In the genomic region with DNA sequence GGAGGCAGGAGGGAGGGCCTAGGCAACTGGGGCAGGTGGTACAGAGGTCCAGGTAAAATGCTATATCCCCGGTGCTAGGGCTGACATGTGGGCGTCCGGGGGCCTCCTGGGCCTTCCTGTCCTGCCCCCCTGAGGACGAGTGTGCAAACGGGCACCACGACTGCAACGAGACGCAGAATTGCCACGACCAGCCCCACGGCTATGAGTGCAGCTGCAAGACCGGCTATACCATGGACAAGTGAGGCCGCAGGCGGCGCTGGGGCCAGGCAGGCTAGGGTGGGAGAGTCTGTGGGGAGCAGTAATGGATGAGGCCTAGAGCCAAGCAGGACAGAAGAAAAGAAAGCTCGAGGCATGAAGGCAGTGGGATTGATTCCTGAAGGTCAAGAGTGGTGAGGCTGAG, we compare ENCODE assay signal across 23 cellular contexts. TPM values are rescaled to one million over a fixed set of nuclear protein-coding genes. Genes with fewer than 3 reads are reported as not detected.
A peak's percentile ranks its signal among the peaks of the same experiment; 100 is the strongest.
DNase-seq lines count a peak whose midpoint lies in the region; ATAC-seq and TF ChIP-seq lines count a peak whose summit lies in the region.
"Had no signal": no experiment of that assay in that cellular context is flagged by ENCODE, and none has a peak within 500 bp of the region (broad histone marks: within the 10 kb centered on the region; RNA-seq: fewer than 3 reads in every experiment).

No MANE protein-coding gene starts in this region.

- H2BK120ac ChIP-seq in neuronal stem cell (ENCODE audit: low read depth, low read length), result no peak overlapping the region

- no peak overlapping the region; the same call in 1 of the 2 replicates for H3K4me2 ChIP-seq in GM23338
- H3K4me2 ChIP-seq in neuronal stem cell (ENCODE audit: insufficient read depth, low read length, poor library complexity, severe bottlenecking), result no peak overlapping the region
- H3K4me2 ChIP-seq: A549 had no signal

- no peak overlapping the region for H4K8ac ChIP-seq in neuronal stem cell (ENCODE audit: low read depth, low read length)

- H2BK5ac ChIP-seq in neuronal stem cell (ENCODE audit: low read length), result no peak overlapping the region

- H3K18ac ChIP-seq in neuronal stem cell (ENCODE audit: low read length), result no peak overlapping the region

- no peak overlapping the region for H2AFZ ChIP-seq in GM23338
- H2AFZ ChIP-seq in neuronal stem cell (ENCODE audit: low read length), result no peak overlapping the region

- no peak overlapping the region for H2BK12ac ChIP-seq in neuronal stem cell (ENCODE audit: low read length)

- H3K4me1 Mint-ChIP-seq in GM23338, result peaks cover 52% of the 10 kb centered on the region
- H3K4me1 Mint-ChIP-seq in WTC11, result peaks cover 58% of the 10 kb centered on the region
- peaks cover 14% of the 10 kb centered on the region for H3K4me1 Mint-ChIP-seq in endothelial cell (ENCODE audit: unreplicated experiment)
- H3K4me1 Mint-ChIP-seq: CD8-positive, alpha-beta memory T cell had no signal

- H3K27ac Mint-ChIP-seq in GM23338 (peak overlapping the region; percentile 22; the same call in 1 of the 2 replicates), WTC11 (peak overlapping the region; percentile 73; the same call in 1 of the 2 replicates), endothelial cell (ENCODE audit: unreplicated experiment) (no peak overlapping the region)
- H3K27ac Mint-ChIP-seq: CD4-positive, alpha-beta T cell; CD8-positive, alpha-beta memory T cell had no signal

- no CpG with 5 or more reads among the region's 15 CpGs for WGBS in neuronal stem cell (ENCODE audit: extremely low coverage in 2 of 2, insufficient read length in 2 of 2, insufficient replicate concordance in 1 of 2), 2 donors

- H3K4me3 ChIP-seq in GM23338 (no peak overlapping the region), neuronal stem cell (ENCODE audit: low read length in 2 of 2) (no peak overlapping the region)
- H3K4me3 ChIP-seq: A549; BLaER1 treated with 17β-estradiol and CSF1 and Interleukin-3, amounts not matched to agents 10 nM and 100 nM; GM12878 had no signal

- peak overlapping the region; percentile 65 for H3K23ac ChIP-seq in neuronal stem cell (ENCODE audit: low read depth, low read length, poor library complexity)

- no peak overlapping the region for H2BK15ac ChIP-seq in neuronal stem cell (ENCODE audit: low read length)

- DNase-seq in GM23338 (ENCODE audit: low spot score) (no peak), WTC11 (ENCODE audit: low spot score) (no peak), endothelial cell (ENCODE audit: low spot score) (no peak), neuronal stem cell (ENCODE audit: low spot score) (no peak), NCI-H2029 treated with DMSO at 0.1 percent for 48 hours (lab: John Stamatoyannopoulos, UW) (no peak)
- DNase-seq: 8988T; ACHN; AML-193; BE2C; CD4-positive, alpha-beta T cell; CD8-positive, alpha-beta memory T cell; DMS 273 treated with DMSO at 0.1 percent for 48 hours; DMS79; EL; GDM1; H9 had no signal

- no peaks in the 10 kb centered on the region for H3K9me2 ChIP-seq in GM23338 (ENCODE audit: insufficient read depth)

- peaks cover 2% of the 10 kb centered on the region for H3K79me1 ChIP-seq in neuronal stem cell (ENCODE audit: low read depth, low read length)

- H3K14ac ChIP-seq in neuronal stem cell (ENCODE audit: low read length), result no peak overlapping the region

- no peak for ATAC-seq in GM23338
- no peak for ATAC-seq in WTC11
- no peak for ATAC-seq in GM18502 (IDR thresholded peaks at IDR 0.05; ENCODE audit: poor library complexity, unreplicated experiment)
- ATAC-seq in HG02840 (IDR thresholded peaks at IDR 0.05; ENCODE audit: low FRiP score, unreplicated experiment), result no peak
- ATAC-seq: A549, GM12878, HCT116 had no signal

- H3K36me3 Mint-ChIP-seq in GM23338 (ENCODE audit: low read depth) (peaks cover 46% of the 10 kb centered on the region), WTC11 (peaks cover 28% of the 10 kb centered on the region), endothelial cell (ENCODE audit: low read depth, unreplicated experiment) (peaks cover 42% of the 10 kb centered on the region)

- no peak overlapping the region for H4K91ac ChIP-seq in neuronal stem cell (ENCODE audit: low read depth, low read length, poor library complexity)

- peaks cover 17% of the 10 kb centered on the region for H3K9me3 Mint-ChIP-seq in GM23338
- peaks cover 12% of the 10 kb centered on the region for H3K9me3 Mint-ChIP-seq in WTC11
- no peaks in the 10 kb centered on the region for H3K9me3 Mint-ChIP-seq in endothelial cell (ENCODE audit: unreplicated experiment)
- H3K9me3 Mint-ChIP-seq: CD4-positive, alpha-beta T cell; CD8-positive, alpha-beta memory T cell had no signal

- no peaks in the 10 kb centered on the region for H3K27me3 ChIP-seq in GM23338 (ENCODE audit: insufficient read depth)
- H3K27me3 ChIP-seq in neuronal stem cell (ENCODE audit: control insufficient read depth in 3 of 3, insufficient read depth in 3 of 3, low read depth in 1 of 3, low read length in 3 of 3), result no peaks in the 10 kb centered on the region
- H3K27me3 ChIP-seq: BE2C; BLaER1 treated with 17β-estradiol and CSF1 and Interleukin-3, amounts not matched to agents 10 nM and 100 nM had no signal

- H3K4me3 Mint-ChIP-seq in GM23338, result no peak overlapping the region
- H3K4me3 Mint-ChIP-seq in WTC11, result no peak overlapping the region
- H3K4me3 Mint-ChIP-seq in endothelial cell (ENCODE audit: unreplicated experiment), result peak overlapping the region; percentile 75
- H3K4me3 Mint-ChIP-seq: CD14-positive monocyte; CD4-positive, alpha-beta T cell; CD8-positive, alpha-beta memory T cell; H9 had no signal

- CTCF ChIA-PET in WTC11 (lab: Charles Lee), result interaction anchor here (1.8 kb wide), 1 partner anchor 25 kb away, joined by 5 read pairs; no protein-coding TSS in a partner anchor

- H3K27ac ChIP-seq in GM23338 (ENCODE audit: low read depth) (no peak overlapping the region), neuronal stem cell (replicated peaks; ENCODE audit: low read length) (no peak overlapping the region)
- H3K27ac ChIP-seq: A549; BLaER1 treated with 17β-estradiol and CSF1 and Interleukin-3, amounts not matched to agents 10 nM and 100 nM had no signal

- H3K9me3 ChIP-seq in neuronal stem cell (replicated peaks in 1 of 2; ENCODE audit: control insufficient read depth in 2 of 2, insufficient read depth in 1 of 2, low read depth in 1 of 2, low read length in 2 of 2), result peaks cover under 1 to 7% of the 10 kb centered on the region in 2 donors
- H3K9me3 ChIP-seq: BE2C had no signal

- H3F3A ChIP-seq in GM23338 (replicated peaks; ENCODE audit: low read depth), result 0 out of 2 replicates have a peak, but pooled peaks cover 12% of the 10 kb centered on the region

- POLR2A ChIA-PET in WTC11 (lab: Charles Lee), result no interaction called here

- TF ChIP-seq CTCF in GM23338 (conservative IDR thresholded peaks at IDR 0.05; ENCODE audit: low read depth in 2 of 2) (no peak), WTC11 (IDR thresholded peaks at IDR 0.05) (no peak), endothelial cell (IDR thresholded peaks at IDR 0.05; ENCODE audit: unreplicated experiment) (no peak)

- H3K27me3 Mint-ChIP-seq in GM23338 (ENCODE audit: insufficient read depth, low read depth, poor library complexity), result peaks cover 19% of the 10 kb centered on the region
- H3K27me3 Mint-ChIP-seq in WTC11 (ENCODE audit: low read depth), result no peaks in the 10 kb centered on the region
- peaks cover 8% of the 10 kb centered on the region for H3K27me3 Mint-ChIP-seq in endothelial cell (ENCODE audit: unreplicated experiment)
- H3K27me3 Mint-ChIP-seq: CD4-positive, alpha-beta T cell; CD8-positive, alpha-beta memory T cell had no signal

- H3K36me3 ChIP-seq in GM23338 (ENCODE audit: insufficient read depth) (no peaks in the 10 kb centered on the region; the same call in 1 of the 2 replicates), neuronal stem cell (replicated peaks in 1 of 2; ENCODE audit: control insufficient read depth in 2 of 2, insufficient read depth in 2 of 2, low read length in 2 of 2) (peaks cover 12 to 63% of the 10 kb centered on the region in 2 donors)

- peaks cover 32% of the 10 kb centered on the region for H3K4me1 ChIP-seq in GM23338 (ENCODE audit: insufficient read depth)
- H3K4me1 ChIP-seq in neuronal stem cell (ENCODE audit: control insufficient read depth in 2 of 2, insufficient read depth in 1 of 2, low read depth in 1 of 2, low read length in 2 of 2), result peaks cover 8 to 9% of the 10 kb centered on the region in 2 donors
- H3K4me1 ChIP-seq: A549, BE2C had no signal

- no peak overlapping the region for H3K4ac ChIP-seq in neuronal stem cell (ENCODE audit: low read length)

- H3K9ac ChIP-seq in neuronal stem cell (ENCODE audit: low read depth, low read length, poor library complexity), result no peak overlapping the region
- H3K9ac ChIP-seq: BLaER1 treated with 17β-estradiol and CSF1 and Interleukin-3, amounts not matched to agents 10 nM and 100 nM had no signal

- H2AK5ac ChIP-seq in neuronal stem cell (ENCODE audit: low read depth, low read length), result no peak overlapping the region

- no peaks in the 10 kb centered on the region for H4K20me1 ChIP-seq in GM23338 (replicated peaks; ENCODE audit: insufficient read depth)
- H4K20me1 ChIP-seq: BLaER1 treated with 17β-estradiol and CSF1 and Interleukin-3, amounts not matched to agents 10 nM and 100 nM had no signal

- no peaks in the 10 kb centered on the region for H3K79me2 ChIP-seq in GM23338 (replicated peaks; ENCODE audit: insufficient read depth)

RNA-seq across cellular contexts. Expression of gene CNFN, which starts 21.3 kb away (rescaled TPM):
- total RNA-seq in GM23338 (2014; rRNA removed; shearing (Covaris generic)), result 6.7 TPM in 1 of 2 replicates, not detected in the other
- 54.5 and 71.5 TPM in 2 replicates for polyA plus RNA-seq in GM23338 (2016; fragmentation: Nextera tagmentation; extraction: Ambion mirVana)
- total RNA-seq in WTC11 (2021) (9.6 to 14.8 TPM (median 11.5 TPM) in 3 replicates), endothelial cell (ENCODE audit: unreplicated experiment) (4.1 TPM)
- polyA plus RNA-seq in neuronal stem cell (2013, experiment 1 of 2), result 41.6 TPM
- polyA plus RNA-seq in neuronal stem cell (2013, experiment 2 of 2), result 43.2 TPM
- total RNA-seq: CD4-positive, alpha-beta T cell; CD8-positive, alpha-beta memory T cell; GM12878 had no signal
- polyA plus RNA-seq: CD8-positive, alpha-beta memory T cell had no signal

RNA-seq across cellular contexts. Expression of gene MEGF8, which starts 43.3 kb away (rescaled TPM):
- total RNA-seq in GM23338 (2014; rRNA removed; shearing (Covaris generic)), result 32.1 and 40.5 TPM in 2 replicates
- polyA plus RNA-seq in GM23338 (2016; fragmentation: Nextera tagmentation; extraction: Ambion mirVana), result 4.7 and 6.2 TPM in 2 replicates
- total RNA-seq in WTC11 (2021), result 42.1 to 51.7 TPM (median 51.6 TPM) in 3 replicates
- total RNA-seq in endothelial cell (ENCODE audit: unreplicated experiment), result 69.3 TPM
- polyA plus RNA-seq in neuronal stem cell (2013, experiment 1 of 2), result 11.4 TPM
- polyA plus RNA-seq in neuronal stem cell (2013, experiment 2 of 2), result 12.1 TPM

RNA-seq across cellular contexts. Expression of gene TMEM145, which starts 55.7 kb away (rescaled TPM):
- total RNA-seq in GM23338 (2014; rRNA removed; shearing (Covaris generic)), result 1.3 and 5.4 TPM in 2 replicates
- 1.9 and 2.3 TPM in 2 replicates for polyA plus RNA-seq in GM23338 (2016; fragmentation: Nextera tagmentation; extraction: Ambion mirVana)
- 6.9 to 7.1 TPM (median 7.0 TPM) in 3 replicates for total RNA-seq in WTC11 (2021)
- 3.9 TPM for total RNA-seq in endothelial cell (ENCODE audit: unreplicated experiment)
- 0.61 TPM for polyA plus RNA-seq in neuronal stem cell (2013, experiment 1 of 2)
- polyA plus RNA-seq in neuronal stem cell (2013, experiment 2 of 2), result 0.79 TPM
- total RNA-seq: CD4-positive, alpha-beta T cell had no signal
- polyA plus RNA-seq: CD14-positive monocyte; CD8-positive, alpha-beta memory T cell had no signal

RNA-seq across cellular contexts. Expression of gene LIPE, which starts 58.4 kb away (rescaled TPM):
- 10.9 and 16.2 TPM in 2 replicates for total RNA-seq in GM23338 (2014; rRNA removed; shearing (Covaris generic))
- polyA plus RNA-seq in GM23338 (2016; fragmentation: Nextera tagmentation; extraction: Ambion mirVana), result 4.3 and 5.8 TPM in 2 replicates
- total RNA-seq in WTC11 (2021) (10.2 to 11.7 TPM (median 11.5 TPM) in 3 replicates), endothelial cell (ENCODE audit: unreplicated experiment) (5.5 TPM)
- polyA plus RNA-seq in neuronal stem cell (2013, experiment 1 of 2), result 10.6 TPM
- 10.0 TPM for polyA plus RNA-seq in neuronal stem cell (2013, experiment 2 of 2)
- polyA plus RNA-seq: CD14-positive monocyte had no signal
